17 cellular contexts compared by ENCODE assay signal in genomic region chr12:19382563-19382962, GRCh38. TPM values are rescaled to one million over a fixed set of nuclear protein-coding genes. Genes with fewer than 3 reads are reported as not detected.
A peak's percentile ranks its signal among the peaks of the same experiment; 100 is the strongest.
DNase-seq lines count a peak whose midpoint lies in the region; ATAC-seq and TF ChIP-seq lines count a peak whose summit lies in the region.
"Had no signal": no experiment of that assay in that cellular context is flagged by ENCODE, and none has a peak within 500 bp of the region (broad histone marks: within the 10 kb centered on the region; RNA-seq: fewer than 3 reads in every experiment).

No MANE protein-coding gene starts in this region.

- no peak overlapping the region for H2BK120ac ChIP-seq in neuronal stem cell (ENCODE audit: low read depth, low read length)

- no peak overlapping the region for H2BK15ac ChIP-seq in neuronal stem cell (ENCODE audit: low read length)

- no peak overlapping the region for H3K14ac ChIP-seq in neuronal stem cell (ENCODE audit: low read length)

- H3K4me2 ChIP-seq in neuronal stem cell (ENCODE audit: insufficient read depth, low read length, poor library complexity, severe bottlenecking) = no peak overlapping the region

- H3K4me3 ChIP-seq in MG63 (no peak overlapping the region), lower lobe of right lung (no peak overlapping the region), neuronal stem cell (ENCODE audit: low read length in 2 of 2) (no peak overlapping the region)
- H3K4me3 ChIP-seq: adrenal gland, coronary artery, SK-N-MC had no signal

- no CpG with 5 or more reads among the region's 9 CpGs for WGBS in neuronal stem cell (ENCODE audit: extremely low coverage in 2 of 2, insufficient read length in 2 of 2, insufficient replicate concordance in 1 of 2), 2 donors

- peaks cover 14% of the 10 kb centered on the region for H3K36me3 Mint-ChIP-seq in WTC11
- peaks cover 27% of the 10 kb centered on the region for H3K36me3 Mint-ChIP-seq in nephron (ENCODE audit: low read depth)

- no peak overlapping the region for H2BK5ac ChIP-seq in neuronal stem cell (ENCODE audit: low read length)

- H3K4me1 Mint-ChIP-seq in WTC11 = peaks cover 14% of the 10 kb centered on the region
- H3K4me1 Mint-ChIP-seq in nephron = peaks cover 13% of the 10 kb centered on the region

- no peaks in the 10 kb centered on the region for H3K27me3 Mint-ChIP-seq in WTC11 (ENCODE audit: low read depth)
- no peaks in the 10 kb centered on the region for H3K27me3 Mint-ChIP-seq in nephron (ENCODE audit: low read depth)
- H3K27me3 Mint-ChIP-seq: activated CD8-positive, alpha-beta memory T cell treated with anti-CD3 and anti-CD28 coated beads, Interleukin-2, amount 10 ng/mL, durations not matched to agents 7 days and 5 days; CD4-positive, alpha-beta T cell had no signal

- no peaks in the 10 kb centered on the region for H3K4me1 ChIP-seq in lower lobe of right lung
- peaks cover 2 to 9% of the 10 kb centered on the region in 2 donors for H3K4me1 ChIP-seq in neuronal stem cell (ENCODE audit: control insufficient read depth in 2 of 2, insufficient read depth in 1 of 2, low read depth in 1 of 2, low read length in 2 of 2)

- H4K8ac ChIP-seq in neuronal stem cell (ENCODE audit: low read depth, low read length) = no peak overlapping the region

- H3K4me3 Mint-ChIP-seq in WTC11 (no peak overlapping the region), nephron (no peak overlapping the region)
- H3K4me3 Mint-ChIP-seq: activated CD8-positive, alpha-beta memory T cell treated with anti-CD3 and anti-CD28 coated beads, Interleukin-2, amount 10 ng/mL, durations not matched to agents 7 days and 5 days; CD4-positive, alpha-beta T cell had no signal

- H3K9me3 ChIP-seq in MG63 (no peaks in the 10 kb centered on the region), lower lobe of right lung (no peaks in the 10 kb centered on the region), neuronal stem cell (replicated peaks in 1 of 2; ENCODE audit: control insufficient read depth in 2 of 2, insufficient read depth in 1 of 2, low read depth in 1 of 2, low read length in 2 of 2) (peaks cover 0 to 2% of the 10 kb centered on the region in 2 donors)
- H3K9me3 ChIP-seq: adrenal gland had no signal

- ATAC-seq in GM21529 (IDR thresholded peaks at IDR 0.05; ENCODE audit: unreplicated experiment) (peak; percentile 19), WTC11 (peak; percentile 14; the same call in 1 of the 2 replicates), lower lobe of right lung (no peak)

- no peak overlapping the region for H3K18ac ChIP-seq in neuronal stem cell (ENCODE audit: low read length)

- H3K9ac ChIP-seq in neuronal stem cell (ENCODE audit: low read depth, low read length, poor library complexity) = no peak overlapping the region

- H3K9me3 Mint-ChIP-seq in WTC11 (no peaks in the 10 kb centered on the region), nephron (no peaks in the 10 kb centered on the region)
- H3K9me3 Mint-ChIP-seq: CD4-positive, alpha-beta T cell had no signal

- H3K79me1 ChIP-seq in neuronal stem cell (ENCODE audit: low read depth, low read length) = peaks cover 1% of the 10 kb centered on the region

- H2AFZ ChIP-seq in neuronal stem cell (ENCODE audit: low read length) = no peak overlapping the region

- no peak overlapping the region for H2BK12ac ChIP-seq in neuronal stem cell (ENCODE audit: low read length)

- CTCF ChIA-PET in WTC11 (lab: Charles Lee) = no interaction called here

- intact Hi-C loops in lower lobe of right lung (cut with DNase I) = no loop called here

- no peak overlapping the region for H3K23ac ChIP-seq in neuronal stem cell (ENCODE audit: low read depth, low read length, poor library complexity)

- peak; percentile 25 for DNase-seq in DMS53 (lab: John Stamatoyannopoulos, UW)
- DNase-seq in DMS53 treated with DMSO at 0.1 percent for 48 hours (lab: John Stamatoyannopoulos, UW; ENCODE audit: unreplicated experiment) = no peak
- DNase-seq in WTC11 (ENCODE audit: low spot score) = no peak
- no peak for DNase-seq in MG63
- DNase-seq in lower lobe of right lung = no peak
- DNase-seq in neuronal stem cell (ENCODE audit: low spot score) = no peak
- DNase-seq: erythroblast, NCI-H1092 treated with DMSO at 0.1 percent for 48 hours, NCI-H345 had no signal

- no peak overlapping the region for H3K4ac ChIP-seq in neuronal stem cell (ENCODE audit: low read length)

- H3K36me3 ChIP-seq in MG63 (no peaks in the 10 kb centered on the region), lower lobe of right lung (peaks cover 8% of the 10 kb centered on the region), neuronal stem cell (replicated peaks in 1 of 2; ENCODE audit: control insufficient read depth in 2 of 2, insufficient read depth in 2 of 2, low read length in 2 of 2) (peaks cover 3 to 21% of the 10 kb centered on the region in 2 donors)

- H2AK5ac ChIP-seq in neuronal stem cell (ENCODE audit: low read depth, low read length) = no peak overlapping the region

- H3K27me3 ChIP-seq in MG63 (no peaks in the 10 kb centered on the region), lower lobe of right lung (ENCODE audit: low read depth) (no peaks in the 10 kb centered on the region), neuronal stem cell (ENCODE audit: control insufficient read depth in 3 of 3, insufficient read depth in 3 of 3, low read depth in 1 of 3, low read length in 3 of 3) (no peaks in the 10 kb centered on the region)
- H3K27me3 ChIP-seq: adrenal gland had no signal

- H3K27ac ChIP-seq in lower lobe of right lung (no peak overlapping the region), neuronal stem cell (replicated peaks; ENCODE audit: low read length) (no peak overlapping the region)
- H3K27ac ChIP-seq: 22Rv1, coronary artery, SK-N-MC had no signal

- TF ChIP-seq CTCF in WTC11 (IDR thresholded peaks at IDR 0.05) (no peak), nephron (IDR thresholded peaks at IDR 0.05; ENCODE audit: unreplicated experiment in 3 of 3) (no peak), lower lobe of right lung (IDR thresholded peaks at IDR 0.05) (no peak)

- H3K27ac Mint-ChIP-seq in WTC11 = no peak overlapping the region; the same call in 1 of the 2 replicates
- peak overlapping the region in 2 of 3 experiments; percentile 38 to 46 for H3K27ac Mint-ChIP-seq in nephron
- H3K27ac Mint-ChIP-seq: activated CD8-positive, alpha-beta memory T cell treated with anti-CD3 and anti-CD28 coated beads, Interleukin-2, amount 10 ng/mL, durations not matched to agents 7 days and 5 days; CD4-positive, alpha-beta T cell had no signal

- POLR2A ChIA-PET in WTC11 (lab: Charles Lee) = no interaction called here

- no peak overlapping the region for H4K91ac ChIP-seq in neuronal stem cell (ENCODE audit: low read depth, low read length, poor library complexity)

TF ChIP-seq in WTC11, 78 proteins besides CTCF, POLR2A, EP300 and RAD21 (continues in another document):
- TF ChIP-seq SOX15 (CRISPR knock-in tag; IDR thresholded peaks at IDR 0.05) (no peak), ZBTB21 (CRISPR knock-in tag; IDR thresholded peaks at IDR 0.05; ENCODE audit: borderline replicate concordance) (no peak), HMGXB4 (CRISPR knock-in tag; IDR thresholded peaks at IDR 0.05) (no peak), ATF1 (CRISPR knock-in tag; IDR thresholded peaks at IDR 0.05) (no peak), ATF3 (CRISPR knock-in tag; conservative IDR thresholded peaks at IDR 0.05) (no peak), ZSCAN18 (CRISPR knock-in tag; IDR thresholded peaks at IDR 0.05) (no peak), SP1 (CRISPR knock-in tag; conservative IDR thresholded peaks at IDR 0.05) (no peak), USF1 (CRISPR knock-in tag; IDR thresholded peaks at IDR 0.05) (no peak), HMGA2 (CRISPR knock-in tag; IDR thresholded peaks at IDR 0.05) (no peak), IRF2 (CRISPR knock-in tag; IDR thresholded peaks at IDR 0.05; ENCODE audit: borderline replicate concordance, low read depth) (no peak), NFATC4 (CRISPR knock-in tag; IDR thresholded peaks at IDR 0.05) (no peak), NR3C1 (CRISPR knock-in tag; conservative IDR thresholded peaks at IDR 0.05; ENCODE audit: low read depth) (no peak)

RNA-seq across cellular contexts. Expression of gene AEBP2, which starts 56.7 kb away (rescaled TPM):
- total RNA-seq in WTC11 (2021) (61.9 to 69.9 TPM (median 65.9 TPM) in 3 replicates), lower lobe of right lung (36.7 TPM)
- total RNA-seq in MG63 (2014; rRNA removed; shearing (Covaris generic); ENCODE audit: low replicate concordance) = 13.4 and 21.9 TPM in 2 replicates
- 39.0 TPM for polyA plus RNA-seq in neuronal stem cell (2013, experiment 1 of 2)
- 36.3 TPM for polyA plus RNA-seq in neuronal stem cell (2013, experiment 2 of 2)

Comparison
In these comparisons a context has a peak if more than half of its experiments do, and no peak if none do; other contexts are left out.
1. ATAC-seq: peak in GM21529 (single experiment) and WTC11 (single experiment); none in lower lobe of right lung (0 of 2).